In genomic region chr16:1707193-1707790, GRCh38 we compare ENCODE assay signal across 8 cellular contexts. TPM values are rescaled to one million over a fixed set of nuclear protein-coding genes. Genes with fewer than 3 reads are reported as not detected.
A peak's percentile ranks its signal among the peaks of the same experiment; 100 is the strongest.
DNase-seq lines count a peak whose midpoint lies in the region; ATAC-seq and TF ChIP-seq lines count a peak whose summit lies in the region.

No MANE protein-coding gene starts in this region.

- no peak for ATAC-seq in GM18502 (IDR thresholded peaks at IDR 0.05; ENCODE audit: poor library complexity, unreplicated experiment)

- WGBS in transverse colon (ENCODE audit: low coverage in 1 of 2), 2 donors = 17 to 27% methylated on average over 3 to 16 of the region's 16 CpGs

- in situ Hi-C loops in transverse colon (cut with MboI; ENCODE audit: low pct_ligation_motif_present in 1 of 4, low pct_unique_long_range_greater_than_20kb in 1 of 4, low sequenced_read_pairs in 3 of 4) = no loop called here

- H3K4me1 ChIP-seq in transverse colon = peaks cover 12 to 34% (median 23%) of the 10 kb centered on the region in 4 donors

- no peaks in the 10 kb centered on the region for H3K27me3 ChIP-seq in transverse colon

- DNase-seq in GM03348 (ENCODE audit: low spot score) (peak; percentile 56), OCI-M1 (lab: John Stamatoyannopoulos, UW) (peak; percentile 63), coronary artery (ENCODE audit: low spot score) (no peak), medulla oblongata (ENCODE audit: extremely low spot score) (peak; percentile 24), transverse colon (no peak), HuH-7.5 (ENCODE audit: low spot score) (no peak), NCI-H2171 treated with DMSO at 0.1 percent for 48 hours (lab: John Stamatoyannopoulos, UW) (no peak)

- H3K27ac ChIP-seq in coronary artery (peak overlapping the region; percentile 70 to 87), transverse colon (peak overlapping the region; percentile 94 to 99 (median 95))

- H3K36me3 ChIP-seq in transverse colon = peaks cover 0 to under 1% (median 0%) of the 10 kb centered on the region in 4 donors

- TF ChIP-seq EP300 in transverse colon (IDR thresholded peaks at IDR 0.05; ENCODE audit: low read depth) = no peak

- H3K4me3 ChIP-seq in coronary artery (peak overlapping the region; percentile 86), transverse colon (peak overlapping the region; percentile 72 to 92 (median 86))

- no peaks in the 10 kb centered on the region for H3K9me3 ChIP-seq in transverse colon

- intact Hi-C loops in transverse colon (cut with DNase I; ENCODE audit: low total_unique reads) = no loop called here

- TF ChIP-seq POLR2A in transverse colon (IDR thresholded peaks at IDR 0.05) = no peak

- TF ChIP-seq CTCF in coronary artery (IDR thresholded peaks at IDR 0.05) = no peak
- TF ChIP-seq CTCF in transverse colon (IDR thresholded peaks at IDR 0.05) = no peak

RNA-seq across cellular contexts. Expression of gene MAPK8IP3, which starts 1.3 kb away (rescaled TPM):
- 100 to 1,000 TPM in 2 of 4 donors, 10 to 100 TPM in 2; 74.0 to 250 (median 138) TPM for total RNA-seq in transverse colon

RNA-seq across cellular contexts. Expression of gene JPT2, which starts 29.2 kb away (rescaled TPM):
- 10 to 100 TPM; 12.0 to 31.5 (median 25.1) TPM for total RNA-seq in transverse colon

Comparison
In these comparisons a context has a peak if more than half of its experiments do, and no peak if none do; other contexts are left out.
1. DNase-seq: peak in GM03348 (single experiment), OCI-M1 (single experiment) and medulla oblongata (single experiment); none in coronary artery (single experiment), transverse colon (single experiment), HuH-7.5 (single experiment) and NCI-H2171 treated with DMSO at 0.1 percent for 48 hours (single experiment).